Comparison of ENCODE assay signal across 1 cellular context in the genomic region with DNA sequence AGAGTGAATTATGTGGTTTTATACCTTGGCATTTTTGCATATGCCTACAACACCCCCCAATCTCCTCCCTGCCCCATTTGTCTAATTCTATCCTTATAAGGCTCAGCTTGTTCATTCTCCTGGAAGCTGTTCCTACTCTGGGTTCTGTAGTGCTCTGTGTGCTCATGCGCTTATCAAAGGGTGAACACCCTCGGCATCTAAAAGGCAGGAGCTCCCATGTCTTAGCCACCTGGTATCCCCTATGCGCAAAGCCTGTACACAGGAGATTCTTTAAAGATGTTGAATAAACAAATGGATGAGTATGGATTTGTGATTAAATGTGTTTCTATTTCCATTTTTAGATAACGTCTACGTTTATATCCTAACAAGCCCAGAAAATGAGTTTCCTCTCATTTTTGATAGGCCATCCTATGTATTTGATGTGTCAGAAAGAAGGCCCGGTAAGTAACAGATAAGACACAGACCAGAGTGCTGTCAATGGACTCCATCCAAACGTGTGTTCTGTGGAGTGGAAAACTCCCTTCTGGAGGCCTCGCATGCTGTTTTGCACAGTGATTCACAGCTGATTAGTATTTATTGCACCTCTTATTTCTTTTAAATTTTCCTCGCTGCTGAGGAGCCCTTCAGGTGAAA.
TF ChIP-seq lines count a peak whose summit lies in the region.

No MANE protein-coding gene starts in this region.

TF ChIP-seq in K562, 482 proteins besides CTCF, POLR2A, EP300 and RAD21 (continued from another document):
- TF ChIP-seq HNRNPLL (IDR thresholded peaks at IDR 0.05; ENCODE audit: low read depth, low read length, poor library complexity, severe bottlenecking) (no peak), PBX2 (CRISPR knock-in tag; IDR thresholded peaks at IDR 0.05; ENCODE audit: low read depth) (no peak), PBX2 (tag; conservative IDR thresholded peaks at IDR 0.05; ENCODE audit: low read depth) (0 out of 2 replicates have a peak, but pooled peaks have one; percentile 21), SMARCA4 (IDR thresholded peaks at IDR 0.05) (0 out of 2 replicates have a peak, but pooled peaks have one; percentile 20), TGIF2 (CRISPR knock-in tag; IDR thresholded peaks at IDR 0.05) (no peak), GATA2 (CRISPR knock-in tag; IDR thresholded peaks at IDR 0.05) (peak; percentile 38; the same call in 1 of the 2 replicates), ARID1B (IDR thresholded peaks at IDR 0.05) (peak; percentile 65), PCBP1 (IDR thresholded peaks at IDR 0.05; ENCODE audit: low read depth, low read length, poor library complexity, severe bottlenecking) (no peak), ASH1L (IDR thresholded peaks at IDR 0.05; ENCODE audit: borderline replicate concordance, low read depth, partially characterized antibody) (no peak), SOX6 (IDR thresholded peaks at IDR 0.05) (0 out of 2 replicates have a peak, but pooled peaks have one; percentile 20), STAT5A (IDR thresholded peaks at IDR 0.05; ENCODE audit: borderline replicate concordance, low read length) (0 out of 2 replicates have a peak, but pooled peaks have one; percentile 6), POLR2AphosphoS5 (IDR thresholded peaks at IDR 0.05; ENCODE audit: control insufficient read depth, insufficient read depth, low read depth, low read length) (peak; percentile 55; the same call in 1 of the 2 replicates), CTBP1 (IDR thresholded peaks at IDR 0.05; ENCODE audit: borderline replicate concordance) (peak; percentile 25; the same call in 1 of the 2 replicates), CBFA2T2 (conservative IDR thresholded peaks at IDR 0.05) (peak; percentile 65), ELK1 (CRISPR knock-in tag; IDR thresholded peaks at IDR 0.05) (no peak), FOXK1 (CRISPR knock-in tag; IDR thresholded peaks at IDR 0.05; ENCODE audit: borderline replicate concordance) (no peak), NRF1 (conservative IDR thresholded peaks at IDR 0.05 in 1 of 2, IDR thresholded peaks at IDR 0.05 in 1 of 2) (0 out of 4 replicates have a peak, but pooled peaks of 1 of the 2 experiments have one; percentile 25), DNMT1 (IDR thresholded peaks at IDR 0.05) (no peak), CBFA2T3 (IDR thresholded peaks at IDR 0.05) (peak; percentile 77), FOXM1 (IDR thresholded peaks at IDR 0.05; ENCODE audit: low read depth) (peak; percentile 12; the same call in 1 of the 2 replicates), FOXM1 (CRISPR knock-in tag; IDR thresholded peaks at IDR 0.05; ENCODE audit: low read depth) (no peak), PREB (CRISPR knock-in tag; IDR thresholded peaks at IDR 0.05) (no peak), TEAD4 (IDR thresholded peaks at IDR 0.05; ENCODE audit: low read length) (peak; percentile 73; the same call in 1 of the 2 replicates), TEAD4 (CRISPR knock-in tag; IDR thresholded peaks at IDR 0.05; ENCODE audit: borderline replicate concordance) (no peak), ZNF274 (IDR thresholded peaks at IDR 0.05; ENCODE audit: borderline replicate concordance, low read depth, low read length) (no peak), E2F4 (CRISPR knock-in tag; IDR thresholded peaks at IDR 0.05; ENCODE audit: low read depth) (no peak), HSF4 (CRISPR knock-in tag; IDR thresholded peaks at IDR 0.05; ENCODE audit: borderline replicate concordance) (peak; percentile 7; the same call in 1 of the 2 replicates), NFIC (IDR thresholded peaks at IDR 0.05) (peak; percentile 42; the same call in 1 of the 2 replicates), ZNF76 (CRISPR knock-in tag; IDR thresholded peaks at IDR 0.05; ENCODE audit: borderline replicate concordance) (no peak), NCOR1 (IDR thresholded peaks at IDR 0.05) (peak; percentile 32; the same call in 1 of the 2 replicates)
- TF ChIP-seq, protein P1, sequence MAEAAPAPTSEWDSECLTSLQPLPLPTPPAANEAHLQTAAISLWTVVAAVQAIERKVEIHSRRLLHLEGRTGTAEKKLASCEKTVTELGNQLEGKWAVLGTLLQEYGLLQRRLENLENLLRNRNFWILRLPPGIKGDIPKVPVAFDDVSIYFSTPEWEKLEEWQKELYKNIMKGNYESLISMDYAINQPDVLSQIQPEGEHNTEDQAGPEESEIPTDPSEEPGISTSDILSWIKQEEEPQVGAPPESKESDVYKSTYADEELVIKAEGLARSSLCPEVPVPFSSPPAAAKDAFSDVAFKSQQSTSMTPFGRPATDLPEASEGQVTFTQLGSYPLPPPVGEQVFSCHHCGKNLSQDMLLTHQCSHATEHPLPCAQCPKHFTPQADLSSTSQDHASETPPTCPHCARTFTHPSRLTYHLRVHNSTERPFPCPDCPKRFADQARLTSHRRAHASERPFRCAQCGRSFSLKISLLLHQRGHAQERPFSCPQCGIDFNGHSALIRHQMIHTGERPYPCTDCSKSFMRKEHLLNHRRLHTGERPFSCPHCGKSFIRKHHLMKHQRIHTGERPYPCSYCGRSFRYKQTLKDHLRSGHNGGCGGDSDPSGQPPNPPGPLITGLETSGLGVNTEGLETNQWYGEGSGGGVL (CRISPR knock-in tag; IDR thresholded peaks at IDR 0.05): no peak
- TF ChIP-seq, protein P2, sequence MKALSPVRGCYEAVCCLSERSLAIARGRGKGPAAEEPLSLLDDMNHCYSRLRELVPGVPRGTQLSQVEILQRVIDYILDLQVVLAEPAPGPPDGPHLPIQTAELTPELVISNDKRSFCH (CRISPR knock-in tag; IDR thresholded peaks at IDR 0.05): no peak
- TF ChIP-seq, protein P2 (tag; IDR thresholded peaks at IDR 0.05): no peak
